ENCODE assay signal across 1 cellular context in genomic region chr7:77246031-77246430, GRCh38.
TF ChIP-seq lines count a peak whose summit lies in the region.

No MANE protein-coding gene starts in this region.

TF ChIP-seq in GM12878, 131 proteins besides CTCF, POLR2A, EP300 and RAD21:
- TF ChIP-seq RAD51 (IDR thresholded peaks at IDR 0.05) = no peak
- TF ChIP-seq SPI1 (IDR thresholded peaks at IDR 0.05; ENCODE audit: borderline replicate concordance, insufficient read depth, low read depth, low read length) = no peak
- TF ChIP-seq IKZF1 (conservative IDR thresholded peaks at IDR 0.05) = no peak
- TF ChIP-seq KDM1A (IDR thresholded peaks at IDR 0.05; ENCODE audit: borderline replicate concordance) = no peak
- TF ChIP-seq CEBPZ (IDR thresholded peaks at IDR 0.05; ENCODE audit: low read depth, low read length) = no peak
- no peak for TF ChIP-seq EGR1 (IDR thresholded peaks at IDR 0.05; ENCODE audit: borderline replicate concordance in 1 of 2, low read depth in 2 of 2, low read length in 2 of 2)
- TF ChIP-seq ZNF24 (IDR thresholded peaks at IDR 0.05) = no peak
- TF ChIP-seq ZNF217 (IDR thresholded peaks at IDR 0.05) = no peak
- no peak for TF ChIP-seq ZNF592 (IDR thresholded peaks at IDR 0.05)
- no peak for TF ChIP-seq BCLAF1 (IDR thresholded peaks at IDR 0.05)
- TF ChIP-seq PAX8 (IDR thresholded peaks at IDR 0.05) = no peak
- TF ChIP-seq ATF3 (IDR thresholded peaks at IDR 0.05; ENCODE audit: borderline replicate concordance, extremely low read depth, low read depth, low read length) = no peak
